Comparison of ENCODE assay signal across 2 cellular contexts in genomic region chr19:4220188-4220587, GRCh38.
TF ChIP-seq lines count a peak whose summit lies in the region.

No MANE protein-coding gene starts in this region.

TF ChIP-seq in HCT116, 20 proteins besides CTCF, POLR2A, EP300 and RAD21:
- TF ChIP-seq YY1 (IDR thresholded peaks at IDR 0.05; ENCODE audit: extremely low read depth, insufficient replicate concordance, low read depth, low read length) (no peak), CEBPB (IDR thresholded peaks at IDR 0.05; ENCODE audit: low read depth) (no peak), ELF1 (IDR thresholded peaks at IDR 0.05; ENCODE audit: borderline replicate concordance, low read depth) (no peak), EZH2phosphoT487 (IDR thresholded peaks at IDR 0.05; ENCODE audit: borderline replicate concordance) (no peak), EGR1 (IDR thresholded peaks at IDR 0.05; ENCODE audit: low read depth) (no peak), EZH2 (IDR thresholded peaks at IDR 0.05) (no peak), SRF (IDR thresholded peaks at IDR 0.05; ENCODE audit: low read depth) (no peak), CBX3 (IDR thresholded peaks at IDR 0.05; ENCODE audit: low read depth) (no peak), JUND (IDR thresholded peaks at IDR 0.05) (no peak), TCF7L2 (IDR thresholded peaks at IDR 0.05; ENCODE audit: borderline replicate concordance, extremely low read depth, insufficient read depth, insufficient read length) (no peak), FOSL1 (IDR thresholded peaks at IDR 0.05; ENCODE audit: low read depth) (no peak), POLR2AphosphoS5 (IDR thresholded peaks at IDR 0.05; ENCODE audit: low read depth, low read length) (no peak), SIN3A (IDR thresholded peaks at IDR 0.05; ENCODE audit: low read depth) (no peak), ZNF274 (IDR thresholded peaks at IDR 0.05; ENCODE audit: low read depth, low read length) (no peak), SP1 (IDR thresholded peaks at IDR 0.05; ENCODE audit: low read depth) (no peak), ZFX (IDR thresholded peaks at IDR 0.05) (no peak)
- TF ChIP-seq, protein P1, sequence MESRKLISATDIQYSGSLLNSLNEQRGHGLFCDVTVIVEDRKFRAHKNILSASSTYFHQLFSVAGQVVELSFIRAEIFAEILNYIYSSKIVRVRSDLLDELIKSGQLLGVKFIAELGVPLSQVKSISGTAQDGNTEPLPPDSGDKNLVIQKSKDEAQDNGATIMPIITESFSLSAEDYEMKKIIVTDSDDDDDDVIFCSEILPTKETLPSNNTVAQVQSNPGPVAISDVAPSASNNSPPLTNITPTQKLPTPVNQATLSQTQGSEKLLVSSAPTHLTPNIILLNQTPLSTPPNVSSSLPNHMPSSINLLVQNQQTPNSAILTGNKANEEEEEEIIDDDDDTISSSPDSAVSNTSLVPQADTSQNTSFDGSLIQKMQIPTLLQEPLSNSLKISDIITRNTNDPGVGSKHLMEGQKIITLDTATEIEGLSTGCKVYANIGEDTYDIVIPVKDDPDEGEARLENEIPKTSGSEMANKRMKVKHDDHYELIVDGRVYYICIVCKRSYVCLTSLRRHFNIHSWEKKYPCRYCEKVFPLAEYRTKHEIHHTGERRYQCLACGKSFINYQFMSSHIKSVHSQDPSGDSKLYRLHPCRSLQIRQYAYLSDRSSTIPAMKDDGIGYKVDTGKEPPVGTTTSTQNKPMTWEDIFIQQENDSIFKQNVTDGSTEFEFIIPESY (IDR thresholded peaks at IDR 0.05; ENCODE audit: extremely low read depth, insufficient replicate concordance, low read length), result no peak
- TF ChIP-seq, protein P2, sequence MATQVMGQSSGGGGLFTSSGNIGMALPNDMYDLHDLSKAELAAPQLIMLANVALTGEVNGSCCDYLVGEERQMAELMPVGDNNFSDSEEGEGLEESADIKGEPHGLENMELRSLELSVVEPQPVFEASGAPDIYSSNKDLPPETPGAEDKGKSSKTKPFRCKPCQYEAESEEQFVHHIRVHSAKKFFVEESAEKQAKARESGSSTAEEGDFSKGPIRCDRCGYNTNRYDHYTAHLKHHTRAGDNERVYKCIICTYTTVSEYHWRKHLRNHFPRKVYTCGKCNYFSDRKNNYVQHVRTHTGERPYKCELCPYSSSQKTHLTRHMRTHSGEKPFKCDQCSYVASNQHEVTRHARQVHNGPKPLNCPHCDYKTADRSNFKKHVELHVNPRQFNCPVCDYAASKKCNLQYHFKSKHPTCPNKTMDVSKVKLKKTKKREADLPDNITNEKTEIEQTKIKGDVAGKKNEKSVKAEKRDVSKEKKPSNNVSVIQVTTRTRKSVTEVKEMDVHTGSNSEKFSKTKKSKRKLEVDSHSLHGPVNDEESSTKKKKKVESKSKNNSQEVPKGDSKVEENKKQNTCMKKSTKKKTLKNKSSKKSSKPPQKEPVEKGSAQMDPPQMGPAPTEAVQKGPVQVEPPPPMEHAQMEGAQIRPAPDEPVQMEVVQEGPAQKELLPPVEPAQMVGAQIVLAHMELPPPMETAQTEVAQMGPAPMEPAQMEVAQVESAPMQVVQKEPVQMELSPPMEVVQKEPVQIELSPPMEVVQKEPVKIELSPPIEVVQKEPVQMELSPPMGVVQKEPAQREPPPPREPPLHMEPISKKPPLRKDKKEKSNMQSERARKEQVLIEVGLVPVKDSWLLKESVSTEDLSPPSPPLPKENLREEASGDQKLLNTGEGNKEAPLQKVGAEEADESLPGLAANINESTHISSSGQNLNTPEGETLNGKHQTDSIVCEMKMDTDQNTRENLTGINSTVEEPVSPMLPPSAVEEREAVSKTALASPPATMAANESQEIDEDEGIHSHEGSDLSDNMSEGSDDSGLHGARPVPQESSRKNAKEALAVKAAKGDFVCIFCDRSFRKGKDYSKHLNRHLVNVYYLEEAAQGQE (IDR thresholded peaks at IDR 0.05; ENCODE audit: low read depth), result no peak
- TF ChIP-seq, protein P3, sequence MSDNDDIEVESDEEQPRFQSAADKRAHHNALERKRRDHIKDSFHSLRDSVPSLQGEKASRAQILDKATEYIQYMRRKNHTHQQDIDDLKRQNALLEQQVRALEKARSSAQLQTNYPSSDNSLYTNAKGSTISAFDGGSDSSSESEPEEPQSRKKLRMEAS (IDR thresholded peaks at IDR 0.05), result no peak
- TF ChIP-seq, protein P4, sequence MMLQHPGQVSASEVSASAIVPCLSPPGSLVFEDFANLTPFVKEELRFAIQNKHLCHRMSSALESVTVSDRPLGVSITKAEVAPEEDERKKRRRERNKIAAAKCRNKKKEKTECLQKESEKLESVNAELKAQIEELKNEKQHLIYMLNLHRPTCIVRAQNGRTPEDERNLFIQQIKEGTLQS (IDR thresholded peaks at IDR 0.05), result no peak

TF ChIP-seq in K562, 482 proteins besides CTCF, POLR2A, EP300 and RAD21:
- TF ChIP-seq ZNF57 (CRISPR knock-in tag; IDR thresholded peaks at IDR 0.05) (no peak), MTA3 (IDR thresholded peaks at IDR 0.05; ENCODE audit: borderline replicate concordance) (no peak), HOXB6 (CRISPR knock-in tag; IDR thresholded peaks at IDR 0.05; ENCODE audit: borderline replicate concordance) (no peak), CHD4 (IDR thresholded peaks at IDR 0.05; ENCODE audit: insufficient read depth, insufficient replicate concordance, low read depth, low read length, poor library complexity, severe bottlenecking) (peak; percentile 50), FIP1L1 (IDR thresholded peaks at IDR 0.05; ENCODE audit: low read depth, low read length, poor library complexity, severe bottlenecking) (no peak), ELF2 (CRISPR knock-in tag; IDR thresholded peaks at IDR 0.05) (no peak), RFX5 (IDR thresholded peaks at IDR 0.05; ENCODE audit: low read depth, low read length) (no peak), ZKSCAN8 (CRISPR knock-in tag; IDR thresholded peaks at IDR 0.05) (0 out of 2 replicates have a peak, but pooled peaks have one; percentile 52), ADNP (tag; IDR thresholded peaks at IDR 0.05) (peak; percentile 81), SRSF7 (optimal IDR thresholded peaks at IDR 0.05; ENCODE audit: low read depth, low read length) (no peak), EP400 (IDR thresholded peaks at IDR 0.05) (no peak), RBM25 (IDR thresholded peaks at IDR 0.05; ENCODE audit: low read depth, low read length, severe bottlenecking) (peak; percentile 93), ZFP36 (IDR thresholded peaks at IDR 0.05; ENCODE audit: low read depth, low read length, partially characterized antibody) (peak; percentile 94), HDAC1 (IDR thresholded peaks at IDR 0.05) (peak in 1 of 2 experiments; percentile 49; a peak in 1 of 4 replicates), SMARCC2 (IDR thresholded peaks at IDR 0.05; ENCODE audit: low read depth) (no peak), EGR1 (conservative IDR thresholded peaks at IDR 0.05) (no peak), SMARCA5 (IDR thresholded peaks at IDR 0.05) (peak; percentile 94), RCOR1 (IDR thresholded peaks at IDR 0.05; ENCODE audit: borderline replicate concordance in 1 of 2, low read depth in 2 of 2, low read length in 2 of 2) (0 out of 4 replicates have a peak, but pooled peaks of 1 of the 2 experiments have one; percentile 11), STAG1 (CRISPR knock-in tag; IDR thresholded peaks at IDR 0.05; ENCODE audit: borderline replicate concordance) (no peak), KDM1A (IDR thresholded peaks at IDR 0.05) (peak; percentile 73 to 77), SAFB2 (IDR thresholded peaks at IDR 0.05; ENCODE audit: borderline replicate concordance, low read depth, low read length, severe bottlenecking) (no peak), ZEB2 (IDR thresholded peaks at IDR 0.05) (no peak), BCOR (IDR thresholded peaks at IDR 0.05) (peak; percentile 92), ZNF764 (CRISPR knock-in tag; IDR thresholded peaks at IDR 0.05; ENCODE audit: low read depth) (no peak), HDAC2 (IDR thresholded peaks at IDR 0.05) (peak; percentile 51; the same call in 1 of the 2 replicates)
- TF ChIP-seq, protein P5, sequence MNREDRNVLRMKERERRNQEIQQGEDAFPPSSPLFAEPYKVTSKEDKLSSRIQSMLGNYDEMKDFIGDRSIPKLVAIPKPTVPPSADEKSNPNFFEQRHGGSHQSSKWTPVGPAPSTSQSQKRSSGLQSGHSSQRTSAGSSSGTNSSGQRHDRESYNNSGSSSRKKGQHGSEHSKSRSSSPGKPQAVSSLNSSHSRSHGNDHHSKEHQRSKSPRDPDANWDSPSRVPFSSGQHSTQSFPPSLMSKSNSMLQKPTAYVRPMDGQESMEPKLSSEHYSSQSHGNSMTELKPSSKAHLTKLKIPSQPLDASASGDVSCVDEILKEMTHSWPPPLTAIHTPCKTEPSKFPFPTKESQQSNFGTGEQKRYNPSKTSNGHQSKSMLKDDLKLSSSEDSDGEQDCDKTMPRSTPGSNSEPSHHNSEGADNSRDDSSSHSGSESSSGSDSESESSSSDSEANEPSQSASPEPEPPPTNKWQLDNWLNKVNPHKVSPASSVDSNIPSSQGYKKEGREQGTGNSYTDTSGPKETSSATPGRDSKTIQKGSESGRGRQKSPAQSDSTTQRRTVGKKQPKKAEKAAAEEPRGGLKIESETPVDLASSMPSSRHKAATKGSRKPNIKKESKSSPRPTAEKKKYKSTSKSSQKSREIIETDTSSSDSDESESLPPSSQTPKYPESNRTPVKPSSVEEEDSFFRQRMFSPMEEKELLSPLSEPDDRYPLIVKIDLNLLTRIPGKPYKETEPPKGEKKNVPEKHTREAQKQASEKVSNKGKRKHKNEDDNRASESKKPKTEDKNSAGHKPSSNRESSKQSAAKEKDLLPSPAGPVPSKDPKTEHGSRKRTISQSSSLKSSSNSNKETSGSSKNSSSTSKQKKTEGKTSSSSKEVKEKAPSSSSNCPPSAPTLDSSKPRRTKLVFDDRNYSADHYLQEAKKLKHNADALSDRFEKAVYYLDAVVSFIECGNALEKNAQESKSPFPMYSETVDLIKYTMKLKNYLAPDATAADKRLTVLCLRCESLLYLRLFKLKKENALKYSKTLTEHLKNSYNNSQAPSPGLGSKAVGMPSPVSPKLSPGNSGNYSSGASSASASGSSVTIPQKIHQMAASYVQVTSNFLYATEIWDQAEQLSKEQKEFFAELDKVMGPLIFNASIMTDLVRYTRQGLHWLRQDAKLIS (CRISPR knock-in tag; IDR thresholded peaks at IDR 0.05), result no peak
- TF ChIP-seq, protein P6, sequence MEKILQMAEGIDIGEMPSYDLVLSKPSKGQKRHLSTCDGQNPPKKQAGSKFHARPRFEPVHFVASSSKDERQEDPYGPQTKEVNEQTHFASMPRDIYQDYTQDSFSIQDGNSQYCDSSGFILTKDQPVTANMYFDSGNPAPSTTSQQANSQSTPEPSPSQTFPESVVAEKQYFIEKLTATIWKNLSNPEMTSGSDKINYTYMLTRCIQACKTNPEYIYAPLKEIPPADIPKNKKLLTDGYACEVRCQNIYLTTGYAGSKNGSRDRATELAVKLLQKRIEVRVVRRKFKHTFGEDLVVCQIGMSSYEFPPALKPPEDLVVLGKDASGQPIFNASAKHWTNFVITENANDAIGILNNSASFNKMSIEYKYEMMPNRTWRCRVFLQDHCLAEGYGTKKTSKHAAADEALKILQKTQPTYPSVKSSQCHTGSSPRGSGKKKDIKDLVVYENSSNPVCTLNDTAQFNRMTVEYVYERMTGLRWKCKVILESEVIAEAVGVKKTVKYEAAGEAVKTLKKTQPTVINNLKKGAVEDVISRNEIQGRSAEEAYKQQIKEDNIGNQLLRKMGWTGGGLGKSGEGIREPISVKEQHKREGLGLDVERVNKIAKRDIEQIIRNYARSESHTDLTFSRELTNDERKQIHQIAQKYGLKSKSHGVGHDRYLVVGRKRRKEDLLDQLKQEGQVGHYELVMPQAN (IDR thresholded peaks at IDR 0.05; ENCODE audit: borderline replicate concordance), result 0 out of 2 replicates have a peak, but pooled peaks have one; percentile 32
- TF ChIP-seq, protein P7, sequence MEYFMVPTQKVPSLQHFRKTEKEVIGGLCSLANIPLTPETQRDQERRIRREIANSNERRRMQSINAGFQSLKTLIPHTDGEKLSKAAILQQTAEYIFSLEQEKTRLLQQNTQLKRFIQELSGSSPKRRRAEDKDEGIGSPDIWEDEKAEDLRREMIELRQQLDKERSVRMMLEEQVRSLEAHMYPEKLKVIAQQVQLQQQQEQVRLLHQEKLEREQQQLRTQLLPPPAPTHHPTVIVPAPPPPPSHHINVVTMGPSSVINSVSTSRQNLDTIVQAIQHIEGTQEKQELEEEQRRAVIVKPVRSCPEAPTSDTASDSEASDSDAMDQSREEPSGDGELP (CRISPR knock-in tag; IDR thresholded peaks at IDR 0.05; ENCODE audit: borderline replicate concordance), result no peak
